9 cellular contexts compared by ENCODE assay signal in the genomic region with DNA sequence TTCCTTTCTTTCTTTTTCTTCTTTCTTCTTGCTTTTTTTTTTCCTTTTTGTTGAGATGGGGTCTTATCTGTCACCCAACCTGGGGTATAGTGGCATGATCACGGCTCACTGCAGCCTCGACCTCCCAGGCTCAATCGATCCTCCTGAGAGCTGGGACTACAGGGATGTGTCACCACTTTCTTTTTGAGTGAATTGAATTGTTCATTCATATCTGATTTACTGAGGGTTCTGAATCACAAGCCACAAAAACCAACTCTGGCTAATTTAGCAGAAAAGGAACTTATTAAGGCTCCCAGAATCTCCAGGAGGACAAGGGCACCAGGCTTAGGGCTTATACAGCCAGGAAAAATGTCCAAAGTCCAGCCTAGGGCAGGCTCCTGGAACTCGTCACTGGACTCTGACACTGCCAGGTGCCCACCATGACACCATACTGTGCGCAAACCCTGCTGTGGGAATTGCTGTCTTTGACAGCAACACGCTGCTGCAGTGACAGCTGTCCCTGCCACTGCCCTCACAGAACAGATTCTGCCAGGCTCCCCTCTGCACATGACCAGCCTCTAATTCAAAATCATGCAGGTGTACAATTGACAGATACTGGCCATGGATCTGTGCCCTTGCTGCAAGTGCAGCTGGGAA. TPM values are rescaled to one million over a fixed set of nuclear protein-coding genes. Genes with fewer than 3 reads are reported as not detected.
DNase-seq lines count a peak whose midpoint lies in the region; ATAC-seq, FAIRE-seq and TF ChIP-seq lines count a peak whose summit lies in the region.
"Had no signal": no experiment of that assay in that cellular context is flagged by ENCODE, and none has a peak within 500 bp of the region (broad histone marks: within the 10 kb centered on the region; RNA-seq: fewer than 3 reads in every experiment).

No MANE protein-coding gene starts in this region.

- no peak overlapping the region for H3K4me3 ChIP-seq in Karpas-422 (ENCODE audit: low read length)
- peak overlapping the region; percentile 34; the same call in 1 of the 2 replicates for H3K4me3 ChIP-seq in GM12878
- peak overlapping the region in 1 of 2 experiments; percentile 16 for H3K4me3 ChIP-seq in mesenchymal stem cell (ENCODE audit: insufficient read depth in 1 of 2, low read depth in 1 of 2, low read length in 2 of 2)

- ATAC-seq in GM21515 (IDR thresholded peaks at IDR 0.05; ENCODE audit: unreplicated experiment) (peak; percentile 57), GM12878 (peak; percentile 81)
- no peak for ATAC-seq in CD4-positive, alpha-beta T cell (ENCODE audit: poor library complexity)

- no peaks in the 10 kb centered on the region for H3K36me3 ChIP-seq in Karpas-422 (ENCODE audit: insufficient read depth, low read length)
- H3K36me3 ChIP-seq in GM12878 (ENCODE audit: control insufficient read depth in 2 of 2, insufficient read depth in 2 of 2, low read length in 1 of 2), result no peaks in the 10 kb centered on the region
- no peaks in the 10 kb centered on the region for H3K36me3 ChIP-seq in mesenchymal stem cell (ENCODE audit: control insufficient read depth in 1 of 2, insufficient read depth in 2 of 2, low read depth in 1 of 2, low read length in 2 of 2)

- no peaks in the 10 kb centered on the region for H3K79me1 ChIP-seq in mesenchymal stem cell (replicated peaks; ENCODE audit: low read length, poor library complexity, severe bottlenecking)

- TF ChIP-seq POLR2A in GM12892 (IDR thresholded peaks at IDR 0.05; ENCODE audit: low read depth, low read length) (no peak), GM12878 (IDR thresholded peaks at IDR 0.05; ENCODE audit: low read depth, low read length) (no peak)

- no peak overlapping the region for H4K8ac ChIP-seq in mesenchymal stem cell (ENCODE audit: low read length)

- H3K9me3 ChIP-seq in Karpas-422 (ENCODE audit: low read length), result no peaks in the 10 kb centered on the region
- peaks cover 4% of the 10 kb centered on the region; the same call in 2 of the 3 replicates for H3K9me3 ChIP-seq in GM12878 (replicated peaks; ENCODE audit: control insufficient read depth, insufficient read depth, low read length)
- no peaks in the 10 kb centered on the region for H3K9me3 ChIP-seq in mesenchymal stem cell (ENCODE audit: control insufficient read depth, low read length)
- no peaks in the 10 kb centered on the region for H3K9me3 ChIP-seq in CD4-positive, alpha-beta T cell (ENCODE audit: control insufficient read depth, low read length)

- H4K20me1 ChIP-seq in Karpas-422 (ENCODE audit: insufficient read depth, low read depth, low read length) (no peaks in the 10 kb centered on the region), GM12878 (ENCODE audit: control insufficient read depth, insufficient read depth) (no peaks in the 10 kb centered on the region)

- H3K27ac Mint-ChIP-seq in CD4-positive, alpha-beta T cell, result no peak overlapping the region

- no peak overlapping the region for H3K23ac ChIP-seq in mesenchymal stem cell (ENCODE audit: low read length in 2 of 2)

- H3K9me3 Mint-ChIP-seq in CD4-positive, alpha-beta T cell, result no peaks in the 10 kb centered on the region

- CTCF ChIA-PET in GM12878 (lab: Yijun Ruan, JAX), result interaction anchor here (0.6 to 6.2 kb wide), 10 partner anchors 15 to 450 kb away, joined by 3 to 42 read pairs (median 4); no protein-coding TSS in a partner anchor
- CTCF ChIA-PET in CD4-positive, alpha-beta T cell (lab: Charles Lee), result interaction anchor here (1.2 to 1.6 kb wide), 2 partner anchors 15 to 158 kb away, joined by 3 to 7 read pairs; no protein-coding TSS in a partner anchor

- H3K4me2 ChIP-seq in Karpas-422 (ENCODE audit: low read depth, low read length, poor library complexity, severe bottlenecking), result peak overlapping the region; percentile 62
- H3K4me2 ChIP-seq in GM12878 (ENCODE audit: control insufficient read depth, insufficient read depth), result peak overlapping the region; percentile 77
- H3K4me2 ChIP-seq in mesenchymal stem cell (ENCODE audit: low read length, poor library complexity, severe bottlenecking), result no peak overlapping the region

- no peak overlapping the region for H2AK5ac ChIP-seq in mesenchymal stem cell (ENCODE audit: low read length, severe bottlenecking)

- H3K9me2 ChIP-seq in Karpas-422 (replicated peaks; ENCODE audit: insufficient read depth, low read length), result no peaks in the 10 kb centered on the region

- intact Hi-C loops in GM12878 (cut with micrococcal nuclease; ENCODE audit: unreplicated experiment), result loop anchor here (2.0 kb wide), 1 partner anchor 46 kb away; no protein-coding TSS in a partner anchor
- intact Hi-C loops in CD4-positive, alpha-beta T cell (cut with DNase I, micrococcal nuclease), result no loop called here

- no peaks in the 10 kb centered on the region for H3K27me3 Mint-ChIP-seq in CD4-positive, alpha-beta T cell

- 1% methylated on average over 6 of the region's 6 CpGs for WGBS in GM12878 (ENCODE audit: insufficient coverage, insufficient replicate concordance, low lambda C conversion rate, missing lambda C conversion rate)
- WGBS in mesenchymal stem cell, result 80% methylated on average over 6 of the region's 6 CpGs

- no peak for TF ChIP-seq CTCF in GM12878 (IDR thresholded peaks at IDR 0.05 in 2 of 3, conservative IDR thresholded peaks at IDR 0.05 in 1 of 3; ENCODE audit: control insufficient read depth in 2 of 3, extremely low read depth in 1 of 3, insufficient read depth in 1 of 3, low read depth in 3 of 3, low read length in 3 of 3)
- TF ChIP-seq CTCF in CD4-positive, alpha-beta T cell (IDR thresholded peaks at IDR 0.05), result no peak

- H3K9ac ChIP-seq in Karpas-422 (ENCODE audit: low read length) (peak overlapping the region; percentile 47; the same call in 1 of the 2 replicates), GM12878 (ENCODE audit: control insufficient read depth, insufficient read depth, low read length) (peak overlapping the region; percentile 10), mesenchymal stem cell (ENCODE audit: low read length) (no peak overlapping the region)

- H2BK15ac ChIP-seq in mesenchymal stem cell (ENCODE audit: low read depth, poor library complexity, severe bottlenecking), result no peak overlapping the region

- H3K79me2 ChIP-seq in Karpas-422 (ENCODE audit: low read length) (no peaks in the 10 kb centered on the region), GM12878 (ENCODE audit: control insufficient read depth, insufficient read depth, low read length) (no peaks in the 10 kb centered on the region)

- H2BK12ac ChIP-seq in mesenchymal stem cell (ENCODE audit: low read length in 2 of 2), result peak overlapping the region in 1 of 2 experiments; percentile 19

- no TSS peak for BruUV-seq in GM12878 (replicated peaks; lab: Mats Ljungman, UMichigan)

- FAIRE-seq in GM12892 (lab: Jason Lieb, UNC) (peak; percentile 44), GM12878 (lab: Jason Lieb, UNC) (peak; percentile 54)
- FAIRE-seq: bronchial epithelial cell had no signal

- POLR2A ChIA-PET in GM12878 (lab: Charles Lee), result interaction anchor here (0.7 to 1.2 kb wide), 5 partner anchors 46 to 624 kb away, joined by 3 to 4 read pairs (median 3); no protein-coding TSS in a partner anchor
- POLR2A ChIA-PET in CD4-positive, alpha-beta T cell (lab: Charles Lee), result no interaction called here

- TF ChIP-seq EP300 in GM12878 (IDR thresholded peaks at IDR 0.05; ENCODE audit: borderline replicate concordance in 1 of 2, control insufficient read depth in 1 of 2, low read depth in 2 of 2, low read length in 2 of 2), result peak; percentile 48 to 84; a peak in 3 of 4 replicates

- H3K4ac ChIP-seq in mesenchymal stem cell (ENCODE audit: low read depth in 1 of 2, low read length in 2 of 2), result no peak overlapping the region

- H3K36me3 Mint-ChIP-seq in CD4-positive, alpha-beta T cell (ENCODE audit: low read depth), result no peaks in the 10 kb centered on the region

- H2AFZ ChIP-seq in Karpas-422 (ENCODE audit: low read length) (no peak overlapping the region; the same call in 1 of the 2 replicates), GM12878 (ENCODE audit: control insufficient read depth, low read depth, low read length) (no peak overlapping the region; the same call in 1 of the 2 replicates), mesenchymal stem cell (ENCODE audit: low read depth, low read length) (no peak overlapping the region)

- RAD21 ChIA-PET in GM12878 (lab: Charles Lee; ENCODE audit: unreplicated experiment), result interaction anchor here (0.7 to 5.9 kb wide), 11 partner anchors 8 to 578 kb away, joined by 3 to 49 read pairs (median 6); no protein-coding TSS in a partner anchor

- peak overlapping the region in 1 of 2 experiments; percentile 83 for H3K18ac ChIP-seq in mesenchymal stem cell (ENCODE audit: low read depth in 1 of 2, low read length in 2 of 2)

- peak overlapping the region in 1 of 2 experiments; percentile 84 for H3K14ac ChIP-seq in mesenchymal stem cell (ENCODE audit: low read length in 2 of 2)

- H3K27ac ChIP-seq in Karpas-422 (ENCODE audit: low read length) (peak overlapping the region; percentile 88), GM12878 (ENCODE audit: control insufficient read depth, insufficient read depth) (peak overlapping the region; percentile 47), mesenchymal stem cell (ENCODE audit: low read length, poor library complexity, severe bottlenecking) (no peak overlapping the region)
- H3K27ac ChIP-seq in CD4-positive, alpha-beta T cell (ENCODE audit: low read depth, low read length), result no peak overlapping the region

- peaks cover 18% of the 10 kb centered on the region for H3K4me1 Mint-ChIP-seq in CD4-positive, alpha-beta T cell (ENCODE audit: low read depth)

- H2BK120ac ChIP-seq in mesenchymal stem cell (ENCODE audit: low read depth, low read length), result no peak overlapping the region

- H4K91ac ChIP-seq in mesenchymal stem cell (ENCODE audit: low read length), result no peak overlapping the region

- H3K4me3 Mint-ChIP-seq in CD4-positive, alpha-beta T cell, result no peak overlapping the region

- H3K27me3 ChIP-seq in Karpas-422 (ENCODE audit: low read length), result no peaks in the 10 kb centered on the region
- H3K27me3 ChIP-seq in GM12878 (replicated peaks in 1 of 2; ENCODE audit: control insufficient read depth in 2 of 2, insufficient read depth in 2 of 2, low read length in 1 of 2), result no peaks in the 10 kb centered on the region; a peak in 1 of 4 replicates
- H3K27me3 ChIP-seq in mesenchymal stem cell (ENCODE audit: control insufficient read depth in 1 of 2, insufficient read depth in 1 of 2, low read length in 2 of 2), result no peaks in the 10 kb centered on the region
- H3K27me3 ChIP-seq in CD4-positive, alpha-beta T cell (ENCODE audit: control insufficient read depth, insufficient read depth, low read length), result no peaks in the 10 kb centered on the region

- no peak for TF ChIP-seq RAD21 in GM12878 (IDR thresholded peaks at IDR 0.05; ENCODE audit: insufficient read depth, low read depth, low read length)

- peaks cover 62% of the 10 kb centered on the region for H3K4me1 ChIP-seq in Karpas-422 (ENCODE audit: low read length)
- H3K4me1 ChIP-seq in GM12878 (ENCODE audit: control insufficient read depth, insufficient read depth, low read length), result peaks cover 31% of the 10 kb centered on the region
- H3K4me1 ChIP-seq in mesenchymal stem cell (ENCODE audit: control insufficient read depth, insufficient read depth, low read depth, low read length), result peaks cover 7% of the 10 kb centered on the region

- in situ Hi-C loops in GM12878 (cut with MboI), result no loop called here

- no peak overlapping the region for H2BK5ac ChIP-seq in mesenchymal stem cell (ENCODE audit: low read depth, low read length, poor library complexity, severe bottlenecking)

- SMC1A ChIA-PET in GM12878 (lab: Charles Lee; ENCODE audit: uncharacterized antibody, unreplicated experiment), result interaction anchor here (0.6 to 7.9 kb wide), 18 partner anchors 8 to 332 kb away, joined by 3 to 50 read pairs (median 5); no protein-coding TSS in a partner anchor

- no peak for DNase-seq in GM12892 (ENCODE audit: insufficient read length)
- DNase-seq in Karpas-422, result peak; percentile 54
- DNase-seq in GM12878 (ENCODE audit: low read depth, low spot score), result peak; percentile 77
- DNase-seq in NCI-H1930 (lab: John Stamatoyannopoulos, UW), result no peak
- no peak for DNase-seq in cerebellar nuclear complex (lab: John Stamatoyannopoulos, UW)
- no peak for DNase-seq in mesenchymal stem cell
- no peak for DNase-seq in CD4-positive, alpha-beta T cell

RNA-seq across cellular contexts. Expression of a gene that starts 42.9 kb away (rescaled TPM):
- polyA plus RNA-seq in GM12892 (2012; ENCODE audit: missing spikeins), result 0.34 TPM
- 133 and 187 TPM in 2 replicates for total RNA-seq in Karpas-422 (2014; rRNA removed; shearing (Covaris generic); ENCODE audit: low replicate concordance)
- total RNA-seq in GM12878 (2013; cell fraction: nucleolus; rRNA removed), result 0.08 and 0.12 TPM in 2 replicates
- total RNA-seq in GM12878 (2014; rRNA removed) (0.11 and 1.1 TPM in 2 replicates), GM12878 (2014; rRNA removed; fragmentation: Illumina TruSeq; extraction: Trizol) (0.09 and 0.18 TPM in 2 replicates), GM12878 (2021) (0.32 and 0.36 TPM in 2 replicates)
- polyA plus RNA-seq in GM12878 (2011; ENCODE audit: low read depth), result 0.34 TPM
- polyA plus RNA-seq in GM12878 (2011; rRNA removed) (0.07 and 0.23 TPM in 2 replicates), GM12878 (2014; fragmentation: Illumina TruSeq; extraction: Trizol) (0.10 and 0.12 TPM in 2 replicates), GM12878 (2014; fragmentation: Nextera tagmentation; extraction: Ambion mirVana) (under 1 TPM; 0.29 to 0.35 TPM), GM12878 (2014; rRNA removed) (0.10 and 0.33 TPM in 2 replicates), GM12878 (2016; fragmentation: Nextera tagmentation; extraction: Ambion mirVana) (under 1 TPM; 0.19 to 0.67 TPM)
- 0.32 and 0.33 TPM in 2 replicates for polyA plus RNA-seq in GM12878 (2011; cell fraction: cytosol; rRNA removed)
- 0.61 and 1.1 TPM in 2 replicates for polyA plus RNA-seq in GM12878 (2011; cell fraction: nucleus; rRNA removed)
- polyA plus RNA-seq in GM12878 (2012), result 0.23 and 0.44 TPM in 2 replicates
- 0.05 and 0.44 TPM in 2 replicates for polyA minus RNA-seq in GM12878 (2011; rRNA and poly(A)+ RNA removed)
- polyA minus RNA-seq in GM12878 (2011; cell fraction: cytosol; rRNA and poly(A)+ RNA removed), result not detected in 2 replicates
- polyA minus RNA-seq in GM12878 (2011; cell fraction: nucleus; rRNA and poly(A)+ RNA removed), result 0.24 and 0.67 TPM in 2 replicates
- 0.36 TPM for polyA plus RNA-seq in mesenchymal stem cell (2013, experiment 1 of 2)
- 0.25 TPM for polyA plus RNA-seq in mesenchymal stem cell (2013, experiment 2 of 2)
- total RNA-seq in CD4-positive, alpha-beta T cell, result under 1 TPM; 0.22 to 0.34 TPM

Comparison
In these comparisons a context has a peak if more than half of its experiments do, and no peak if none do; other contexts are left out.
1. DNase-seq: peak in Karpas-422 (single experiment) and GM12878 (single experiment); none in GM12892 (single experiment), NCI-H1930 (0 of 2), cerebellar nuclear complex (0 of 2), mesenchymal stem cell (single experiment) and CD4-positive, alpha-beta T cell (0 of 10).
2. H3K27ac ChIP-seq: peak in Karpas-422 (single experiment) and GM12878 (single experiment); none in mesenchymal stem cell (single experiment) and CD4-positive, alpha-beta T cell (single experiment).
3. RNA of a gene that starts 42.9 kb away (total RNA-seq): 133 to 187 TPM in Karpas-422; 0.22 to 0.34 TPM in CD4-positive, alpha-beta T cell and 0.08 to 1.1 TPM in GM12878; every median in the first group is over 10 times any median in the second.